Comparison of ENCODE assay signal across 19 cellular contexts in the genomic region with DNA sequence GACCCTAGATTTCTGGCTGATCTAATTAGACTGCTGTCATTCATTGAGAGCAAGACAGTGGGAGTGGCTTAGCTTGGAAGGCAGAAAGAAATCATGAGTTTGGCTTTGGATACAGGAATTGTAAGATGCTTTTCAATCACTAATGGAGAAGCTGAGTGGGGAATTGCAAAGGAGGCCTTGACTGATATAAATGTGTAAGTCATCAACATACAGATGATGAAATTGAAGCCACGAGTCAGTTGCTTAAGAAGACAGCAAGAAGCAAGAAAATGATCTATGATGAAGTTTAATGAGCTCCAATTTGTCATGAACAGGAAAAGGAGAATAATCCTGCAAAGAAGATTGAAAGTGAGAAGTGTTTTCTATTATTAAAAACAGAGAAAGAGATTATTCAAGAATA.
DNase-seq lines count a peak whose midpoint lies in the region; ATAC-seq and TF ChIP-seq lines count a peak whose summit lies in the region.
"Had no signal": no experiment of that assay in that cellular context is flagged by ENCODE, and none has a peak within 500 bp of the region (broad histone marks: within the 10 kb centered on the region; RNA-seq: fewer than 3 reads in every experiment).

No MANE protein-coding gene starts in this region.

- no peaks in the 10 kb centered on the region for H3K9me3 ChIP-seq in breast epithelium
- no peaks in the 10 kb centered on the region for H3K9me3 ChIP-seq in mammary epithelial cell (replicated peaks; ENCODE audit: insufficient read depth, low read length)

- H3K4me3 Mint-ChIP-seq in MCF 10A (ENCODE audit: unreplicated experiment), result no peak overlapping the region
- H3K4me3 Mint-ChIP-seq: CD4-positive, CD25-positive, alpha-beta regulatory T cell had no signal

- no peak for TF ChIP-seq POLR2A in breast epithelium (IDR thresholded peaks at IDR 0.05)

- H3K4me3 ChIP-seq in breast epithelium, result no peak overlapping the region
- H3K4me3 ChIP-seq in mammary epithelial cell (replicated peaks in 1 of 3; ENCODE audit: insufficient read depth in 1 of 3, low read depth in 2 of 3, low read length in 3 of 3), result no peak overlapping the region
- no peak overlapping the region for H3K4me3 ChIP-seq in foreskin fibroblast (ENCODE audit: low read depth in 1 of 2, low read length in 2 of 2)

- no peaks in the 10 kb centered on the region for H3K4me1 Mint-ChIP-seq in MCF 10A (ENCODE audit: insufficient read depth, unreplicated experiment)
- H3K4me1 Mint-ChIP-seq: CD4-positive, CD25-positive, alpha-beta regulatory T cell had no signal

- no peak for TF ChIP-seq CTCF in MCF 10A (IDR thresholded peaks at IDR 0.05; ENCODE audit: unreplicated experiment)
- no peak for TF ChIP-seq CTCF in breast epithelium (IDR thresholded peaks at IDR 0.05)
- TF ChIP-seq CTCF in mammary epithelial cell (conservative IDR thresholded peaks at IDR 0.05 in 1 of 2, IDR thresholded peaks at IDR 0.05 in 1 of 2; ENCODE audit: extremely low read depth in 1 of 2, insufficient read depth in 1 of 2, low read depth in 1 of 2, low read length in 2 of 2), result no peak
- no peak for TF ChIP-seq CTCF in foreskin fibroblast (IDR thresholded peaks at IDR 0.05; ENCODE audit: low read depth, low read length)

- dilution Hi-C loops in mammary epithelial cell (cut with HindIII; ENCODE audit: low sequenced_read_pairs), result no loop called here

- intact Hi-C loops in MCF 10A (cut with micrococcal nuclease), result no loop called here
- intact Hi-C loops in breast epithelium (cut with DNase I; ENCODE audit: low total_unique reads), result no loop called here
- intact Hi-C loops in mammary epithelial cell (cut with micrococcal nuclease), result no loop called here

- ATAC-seq in GM21737 (IDR thresholded peaks at IDR 0.05; ENCODE audit: unreplicated experiment) (no peak), HG03108 (IDR thresholded peaks at IDR 0.05; ENCODE audit: unreplicated experiment) (no peak)
- ATAC-seq: HepG2, Panc1, Right ventricle myocardium inferior had no signal

- H3K4me2 ChIP-seq in mammary epithelial cell (ENCODE audit: insufficient read depth, low read depth, low read length), result no peak overlapping the region
- H3K4me2 ChIP-seq: KMS-11 had no signal

- H3K27me3 Mint-ChIP-seq in MCF 10A (ENCODE audit: insufficient read depth, unreplicated experiment), result no peaks in the 10 kb centered on the region
- H3K27me3 Mint-ChIP-seq: CD4-positive, CD25-positive, alpha-beta regulatory T cell had no signal

- DNase-seq in MCF 10A (ENCODE audit: unreplicated experiment) (peak; percentile 4), breast epithelium (ENCODE audit: low spot score in 2 of 2) (no peak), mammary epithelial cell (peak; percentile 5), foreskin fibroblast (peak; percentile 52 to 68), AG08395 (ENCODE audit: low spot score) (no peak), NCI-H345 (lab: John Stamatoyannopoulos, UW) (no peak)
- DNase-seq: 8988T; CD4-positive, CD25-positive, alpha-beta regulatory T cell; DMS53; H7; NCI-H1436; NCI-H2029 treated with DMSO at 0.1 percent for 48 hours; NCI-H69 had no signal

- H3K36me3 ChIP-seq in breast epithelium, result no peaks in the 10 kb centered on the region
- H3K36me3 ChIP-seq in mammary epithelial cell (ENCODE audit: insufficient read depth, low read length), result no peaks in the 10 kb centered on the region

- H3K9me3 Mint-ChIP-seq in MCF 10A (ENCODE audit: unreplicated experiment), result no peaks in the 10 kb centered on the region
- H3K9me3 Mint-ChIP-seq: CD4-positive, CD25-positive, alpha-beta regulatory T cell had no signal

- no peak overlapping the region for H3K27ac Mint-ChIP-seq in MCF 10A (ENCODE audit: low read depth, unreplicated experiment)
- H3K27ac Mint-ChIP-seq: CD4-positive, CD25-positive, alpha-beta regulatory T cell had no signal

- in situ Hi-C loops in mammary epithelial cell (cut with MboI; ENCODE audit: low sequenced_read_pairs in 2 of 2), result no loop called here

- H3K27ac ChIP-seq in breast epithelium (no peak overlapping the region), mammary epithelial cell (ENCODE audit: insufficient read depth, low read depth, low read length) (no peak overlapping the region)
- H3K27ac ChIP-seq: KMS-11 had no signal

- CTCF ChIA-PET in MCF 10A (lab: Yijun Ruan, JAX), result interaction anchor here (0.6 to 1.2 kb wide), 3 partner anchors 32 to 73 kb away, joined by 3 to 4 read pairs (median 3); no protein-coding TSS in a partner anchor
- CTCF ChIA-PET in mammary epithelial cell (lab: Charles Lee; ENCODE audit: low non-redundant PET), result no interaction called here

- H4K20me1 ChIP-seq in mammary epithelial cell (ENCODE audit: insufficient read depth, low read length), result no peaks in the 10 kb centered on the region

- no peak overlapping the region for H2AFZ ChIP-seq in mammary epithelial cell (ENCODE audit: low read depth, low read length)

- POLR2A ChIA-PET in MCF 10A (lab: Yijun Ruan, JAX), result interaction anchor here (0.7 to 1.1 kb wide), 3 partner anchors 9 to 154 kb away, joined by 3 read pairs; no protein-coding TSS in a partner anchor

- BruUV-seq in MCF 10A (replicated peaks; lab: Mats Ljungman, UMichigan), result no TSS peak
- BruUV-seq in mammary epithelial cell (replicated peaks; lab: Mats Ljungman, UMichigan), result no TSS peak

- H3K79me2 ChIP-seq in mammary epithelial cell (ENCODE audit: insufficient read depth, low read length), result no peaks in the 10 kb centered on the region

- WGBS in mammary epithelial cell (ENCODE audit: low coverage, missing lambda C conversion rate), result 50% methylated on average over 1 of the region's 1 CpG

- H3K36me3 Mint-ChIP-seq in MCF 10A (ENCODE audit: insufficient read depth, unreplicated experiment), result no peaks in the 10 kb centered on the region
- H3K36me3 Mint-ChIP-seq: CD4-positive, CD25-positive, alpha-beta regulatory T cell had no signal

- no peaks in the 10 kb centered on the region for H3K4me1 ChIP-seq in breast epithelium
- no peaks in the 10 kb centered on the region for H3K4me1 ChIP-seq in mammary epithelial cell (ENCODE audit: insufficient read depth, low read length)

- H3K27me3 ChIP-seq in breast epithelium (no peaks in the 10 kb centered on the region), mammary epithelial cell (ENCODE audit: insufficient read depth, low read length) (no peaks in the 10 kb centered on the region)

- H3K9ac ChIP-seq in mammary epithelial cell (ENCODE audit: insufficient read depth, low read length), result no peak overlapping the region
- H3K9ac ChIP-seq: KMS-11 had no signal

Comparison
In these comparisons a context has a peak if more than half of its experiments do, and no peak if none do; other contexts are left out.
1. DNase-seq: peak in MCF 10A (single experiment), mammary epithelial cell (single experiment) and foreskin fibroblast (2 of 2); none in breast epithelium (0 of 2), AG08395 (single experiment) and NCI-H345 (single experiment).